ENCODE assay signal across 19 cellular contexts in the genomic region with DNA sequence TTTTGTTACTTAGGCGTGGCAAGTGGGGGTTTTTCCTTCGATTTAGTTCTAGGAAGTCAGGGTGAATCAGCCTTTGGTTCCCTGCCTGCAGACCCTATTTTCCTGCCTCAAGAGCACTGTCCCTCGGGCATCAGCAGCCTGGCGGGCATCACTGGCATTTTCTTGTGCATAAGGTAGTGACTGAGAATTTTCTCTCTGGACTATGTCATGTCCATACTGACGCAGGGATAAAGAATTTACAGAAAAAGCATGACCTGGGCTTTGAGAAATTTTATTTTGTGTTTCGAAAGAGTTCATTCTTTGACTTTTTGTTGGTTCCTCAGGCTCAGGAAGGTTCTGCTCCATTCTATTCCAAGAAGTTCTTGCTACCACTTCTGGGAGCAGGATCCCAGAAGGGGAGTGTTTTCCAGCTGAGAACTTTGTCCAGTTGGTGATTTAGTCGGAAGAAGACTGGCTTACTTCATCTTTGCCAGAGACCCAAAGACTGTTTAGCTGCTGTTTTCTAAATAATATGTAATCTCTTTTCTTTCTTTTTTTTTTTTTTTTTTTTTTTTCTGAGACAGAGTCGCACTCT.
"Had no signal": no experiment of that assay in that cellular context is flagged by ENCODE, and none has a peak within 500 bp of the region (broad histone marks: within the 10 kb centered on the region; RNA-seq: fewer than 3 reads in every experiment).

No MANE protein-coding gene starts in this region.

- H3K27ac Mint-ChIP-seq: activated CD8-positive, alpha-beta memory T cell treated with anti-CD3 and anti-CD28 coated beads, Interleukin-2, amount 10 ng/mL, durations not matched to agents 7 days and 5 days; activated T-cell treated with anti-CD3 and anti-CD28 coated beads, Interleukin-2, amount 50 U/mL, for 24 hours; effector memory CD8-positive, alpha-beta T cell; natural killer cell treated with Interleukin-12 subunit alpha and Interleukin-12 subunit beta and Interleukin-15 and Interleukin-18, amount 100 ng/mL, for 72 hours; stimulated activated naive CD8-positive, alpha-beta T cell treated with anti-CD3 and anti-CD28 coated beads, Interleukin-15, Interleukin-2, amounts not matched to agents 100 ng/mL and 50 ng/mL, for 24 hours; type B pancreatic cell had no signal

- ATAC-seq: activated CD8-positive, alpha-beta memory T cell treated with anti-CD3 and anti-CD28 coated beads, Interleukin-2, amount 10 ng/mL, durations not matched to agents 7 days and 5 days; effector memory CD8-positive, alpha-beta T cell; natural killer cell treated with Interleukin-12 subunit alpha and Interleukin-12 subunit beta and Interleukin-15 and Interleukin-18, amount 100 ng/mL, for 72 hours; sciatic nerve had no signal

- H3K27me3 ChIP-seq: spleen, suprapubic skin had no signal

- H3K4me3 ChIP-seq: prostate gland, SK-N-MC, spleen, suprapubic skin had no signal

- H3K9me3 ChIP-seq: prostate gland, suprapubic skin had no signal

- H3K4me1 ChIP-seq: suprapubic skin had no signal

- DNase-seq: activated CD4-positive, CD25-positive, alpha-beta regulatory T cell treated with anti-CD3 and anti-CD28 coated beads, Interleukin-2, amount 50 U/mL, for 72 hours; activated CD8-positive, alpha-beta memory T cell treated with anti-CD3 and anti-CD28 coated beads, Interleukin-2, amount 10 ng/mL, durations not matched to agents 7 days and 5 days; activated effector memory CD4-positive, alpha-beta T cell treated with Interleukin-2 at 50 U/mL for 16 hours; activated naive CD4-positive, alpha-beta T cell treated with anti-CD3 and anti-CD28 coated beads, Interleukin-2, amount 50 U/mL, for 16 hours; activated T-cell treated with anti-CD3 and anti-CD28 coated beads, Interleukin-2, amount 50 U/mL, for 24 hours; amniotic stem cell; effector memory CD8-positive, alpha-beta T cell; hippocampal formation; kidney; mesendoderm; nucleus accumbens; spleen had no signal

- H3K9me3 Mint-ChIP-seq: effector memory CD8-positive, alpha-beta T cell; natural killer cell treated with Interleukin-12 subunit alpha and Interleukin-12 subunit beta and Interleukin-15 and Interleukin-18, amount 100 ng/mL, for 72 hours; stimulated activated naive CD8-positive, alpha-beta T cell treated with anti-CD3 and anti-CD28 coated beads, Interleukin-15, Interleukin-2, amounts not matched to agents 100 ng/mL and 50 ng/mL, for 24 hours had no signal

- H3K27me3 Mint-ChIP-seq: activated CD8-positive, alpha-beta memory T cell treated with anti-CD3 and anti-CD28 coated beads, Interleukin-2, amount 10 ng/mL, durations not matched to agents 7 days and 5 days; activated T-cell treated with anti-CD3 and anti-CD28 coated beads, Interleukin-2, amount 50 U/mL, for 24 hours; effector memory CD8-positive, alpha-beta T cell; natural killer cell treated with Interleukin-12 subunit alpha and Interleukin-12 subunit beta and Interleukin-15 and Interleukin-18, amount 100 ng/mL, for 72 hours; stimulated activated naive CD8-positive, alpha-beta T cell treated with anti-CD3 and anti-CD28 coated beads, Interleukin-15, Interleukin-2, amounts not matched to agents 100 ng/mL and 50 ng/mL, for 24 hours; type B pancreatic cell had no signal

- H3K36me3 ChIP-seq: prostate gland had no signal

- H3K27ac ChIP-seq: prostate gland, SK-N-MC, spleen, suprapubic skin had no signal

- H3K4me3 Mint-ChIP-seq: activated CD8-positive, alpha-beta memory T cell treated with anti-CD3 and anti-CD28 coated beads, Interleukin-2, amount 10 ng/mL, durations not matched to agents 7 days and 5 days; activated T-cell treated with anti-CD3 and anti-CD28 coated beads, Interleukin-2, amount 50 U/mL, for 24 hours; effector memory CD8-positive, alpha-beta T cell; natural killer cell treated with Interleukin-12 subunit alpha and Interleukin-12 subunit beta and Interleukin-15 and Interleukin-18, amount 100 ng/mL, for 72 hours; stimulated activated naive CD8-positive, alpha-beta T cell treated with anti-CD3 and anti-CD28 coated beads, Interleukin-15, Interleukin-2, amounts not matched to agents 100 ng/mL and 50 ng/mL, for 24 hours; type B pancreatic cell had no signal
